19 cellular contexts compared by ENCODE assay signal in genomic region chr18:31486165-31486564, GRCh38. TPM values are rescaled to one million over a fixed set of nuclear protein-coding genes. Genes with fewer than 3 reads are reported as not detected.
DNase-seq lines count a peak whose midpoint lies in the region; ATAC-seq and TF ChIP-seq lines count a peak whose summit lies in the region.
"Had no signal": no experiment of that assay in that cellular context is flagged by ENCODE, and none has a peak within 500 bp of the region (broad histone marks: within the 10 kb centered on the region; RNA-seq: fewer than 3 reads in every experiment).

No MANE protein-coding gene starts in this region.

- H3K27me3 ChIP-seq in cardiac muscle cell = no peaks in the 10 kb centered on the region
- H3K27me3 ChIP-seq in right cardiac atrium (ENCODE audit: control insufficient read depth, insufficient read depth) = no peaks in the 10 kb centered on the region
- no peaks in the 10 kb centered on the region for H3K27me3 ChIP-seq in H7 (ENCODE audit: control insufficient read depth, insufficient read depth, low read length)
- H3K27me3 ChIP-seq: BLaER1 treated with 17β-estradiol and CSF1 and Interleukin-3, amounts not matched to agents 10 nM and 100 nM; Peyer's patch had no signal

- TF ChIP-seq CTCF in cardiac muscle cell (IDR thresholded peaks at IDR 0.05; ENCODE audit: low read depth, low read length) (no peak), fibroblast of villous mesenchyme (IDR thresholded peaks at IDR 0.05; ENCODE audit: insufficient read depth, low read depth, low read length) (no peak), nephron progenitor cell (IDR thresholded peaks at IDR 0.05) (no peak)

- no peaks in the 10 kb centered on the region for H3K9me3 ChIP-seq in cardiac muscle cell (ENCODE audit: low read depth)
- H3K9me3 ChIP-seq in right cardiac atrium (ENCODE audit: control insufficient read depth, low read length) = no peaks in the 10 kb centered on the region
- H3K9me3 ChIP-seq: BLaER1 treated with 17β-estradiol and CSF1 and Interleukin-3, amounts not matched to agents 10 nM and 100 nM; Peyer's patch had no signal

- H3K27ac Mint-ChIP-seq in nephron progenitor cell = peak overlapping the region; percentile 70
- H3K27ac Mint-ChIP-seq: HFFc6 had no signal

- no peaks in the 10 kb centered on the region for H3K27me3 Mint-ChIP-seq in nephron progenitor cell (ENCODE audit: low read depth, poor library complexity)

- H3K36me3 ChIP-seq in cardiac muscle cell = no peaks in the 10 kb centered on the region
- no peaks in the 10 kb centered on the region for H3K36me3 ChIP-seq in H7 (replicated peaks; ENCODE audit: control insufficient read depth, insufficient read depth, low read length)
- H3K36me3 ChIP-seq: BLaER1 treated with 17β-estradiol and CSF1 and Interleukin-3, amounts not matched to agents 10 nM and 100 nM; Peyer's patch had no signal

- no peak overlapping the region for H3K4me3 Mint-ChIP-seq in nephron progenitor cell
- H3K4me3 Mint-ChIP-seq: HFFc6 had no signal

- H3K4me3 ChIP-seq in cardiac muscle cell (no peak overlapping the region), right cardiac atrium (ENCODE audit: low read length) (no peak overlapping the region), fibroblast of villous mesenchyme (ENCODE audit: low read depth, low read length) (no peak overlapping the region), H7 (ENCODE audit: insufficient read depth, low read depth, low read length) (no peak overlapping the region)
- H3K4me3 ChIP-seq: BLaER1 treated with 17β-estradiol and CSF1 and Interleukin-3, amounts not matched to agents 10 nM and 100 nM; GM23248; Peyer's patch had no signal

- H3K27ac ChIP-seq in cardiac muscle cell (peak overlapping the region; percentile 32), right cardiac atrium (ENCODE audit: low read length) (no peak overlapping the region)
- H3K27ac ChIP-seq: BLaER1 treated with 17β-estradiol and CSF1 and Interleukin-3, amounts not matched to agents 10 nM and 100 nM; GM23248; Peyer's patch had no signal

- DNase-seq in cardiac muscle cell (ENCODE audit: low read depth in 1 of 2, low spot score in 1 of 2) (peak; percentile 47 to 62), right cardiac atrium (no peak), fibroblast of villous mesenchyme (ENCODE audit: low read depth) (peak; percentile 66), nephron progenitor cell (peak; percentile 9), MV-4-11 (lab: John Stamatoyannopoulos, UW) (no peak), H7 (no peak)
- no peak for DNase-seq in effector CD4-positive, alpha-beta T cell
- DNase-seq: 8988T, GM23248, HFFc6, KG1, NCI-H1092 treated with DMSO at 0.1 percent for 48 hours, NCI-H1694, NCI-H82, Peyer's patch, SHP77 treated with DMSO at 0.1 percent for 48 hours had no signal

- peaks cover 38% of the 10 kb centered on the region for H3K4me1 Mint-ChIP-seq in nephron progenitor cell

- H3K36me3 Mint-ChIP-seq in nephron progenitor cell (ENCODE audit: low read depth) = no peaks in the 10 kb centered on the region

- H3K9me3 Mint-ChIP-seq in nephron progenitor cell = peaks cover 5% of the 10 kb centered on the region

- peaks cover 12% of the 10 kb centered on the region for H3K4me1 ChIP-seq in cardiac muscle cell (ENCODE audit: low read depth)
- no peaks in the 10 kb centered on the region for H3K4me1 ChIP-seq in right cardiac atrium (ENCODE audit: control insufficient read depth, insufficient read depth, low read length)
- H3K4me1 ChIP-seq: BLaER1 treated with 17β-estradiol and CSF1 and Interleukin-3, amounts not matched to agents 10 nM and 100 nM had no signal

- ATAC-seq in right cardiac atrium (no peak), HG03097 (IDR thresholded peaks at IDR 0.05; ENCODE audit: low FRiP score, unreplicated experiment) (no peak)

- WGBS in right cardiac atrium = 64% methylated on average over 2 of the region's 2 CpGs

- intact Hi-C loops in right cardiac atrium (cut with DNase I) = no loop called here

RNA-seq across cellular contexts. Expression of gene DSG2, which starts 11.8 kb away (rescaled TPM):
- total RNA-seq in cardiac muscle cell = 27.6 and 45.3 TPM in 2 replicates
- 34.1 and 55.1 TPM in 2 replicates for polyA plus RNA-seq in cardiac muscle cell
- 10 to 100 TPM; 73.7 to 77.6 (median 75.2) TPM for total RNA-seq in right cardiac atrium
- polyA plus RNA-seq in right cardiac atrium = 24.8 TPM
- 2.6 and 2.9 TPM in 2 replicates for total RNA-seq in fibroblast of villous mesenchyme
- total RNA-seq in H7 (2014; rRNA removed; shearing (Covaris generic)) = 51.7 and 66.0 TPM in 2 replicates
- total RNA-seq: HFFc6 had no signal
- polyA plus RNA-seq: GM23248 had no signal

RNA-seq across cellular contexts. Expression of gene DSG3, which starts 38.6 kb away (rescaled TPM):
- total RNA-seq in cardiac muscle cell (not detected in 2 replicates), right cardiac atrium (not detected), fibroblast of villous mesenchyme (under 0.01 TPM in 2 replicates)
- polyA plus RNA-seq in cardiac muscle cell (0.02 TPM in 1 of 2 replicates, not detected in the other), right cardiac atrium (not detected)
- not detected in 2 replicates for total RNA-seq in H7 (2014; rRNA removed; shearing (Covaris generic))
- total RNA-seq: GM23248, HFFc6, M059J had no signal
- polyA plus RNA-seq: GM23248 had no signal

Comparison
In these comparisons a context has a peak if more than half of its experiments do, and no peak if none do; other contexts are left out.
1. DNase-seq: peak in cardiac muscle cell (2 of 2), fibroblast of villous mesenchyme (single experiment) and nephron progenitor cell (single experiment); none in right cardiac atrium (0 of 3), effector CD4-positive, alpha-beta T cell (single experiment), MV-4-11 (single experiment) and H7 (single experiment).